11 cellular contexts compared by ENCODE assay signal in the genomic region with DNA sequence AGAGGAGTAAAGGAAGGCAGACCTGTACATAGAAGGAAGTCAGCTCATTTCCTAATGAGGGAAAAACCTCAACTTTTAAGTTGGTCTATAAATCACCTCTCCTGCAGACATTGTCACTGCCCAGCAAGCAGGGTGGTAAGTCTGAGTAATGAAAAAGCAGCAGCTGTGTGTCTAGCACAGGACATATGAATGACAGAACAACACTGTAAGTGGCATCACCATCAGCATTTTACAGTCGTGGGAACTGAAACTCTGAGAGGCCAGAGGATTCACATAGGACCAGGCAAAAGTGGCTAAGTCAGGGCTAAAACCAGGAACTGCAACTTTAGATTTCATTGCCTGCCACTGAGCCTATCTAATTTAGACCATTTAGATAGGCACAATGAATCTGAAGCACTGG.
DNase-seq lines count a peak whose midpoint lies in the region; ATAC-seq and TF ChIP-seq lines count a peak whose summit lies in the region.
"Had no signal": no experiment of that assay in that cellular context is flagged by ENCODE, and none has a peak within 500 bp of the region (broad histone marks: within the 10 kb centered on the region; RNA-seq: fewer than 3 reads in every experiment).

No MANE protein-coding gene starts in this region.

- no peaks in the 10 kb centered on the region for H3K4me1 ChIP-seq in thyroid gland

- no peaks in the 10 kb centered on the region for H3K9me3 ChIP-seq in thyroid gland
- H3K9me3 ChIP-seq: neutrophil had no signal

- no peaks in the 10 kb centered on the region for H3K9me3 Mint-ChIP-seq in activated T-cell treated with anti-CD3 and anti-CD28 coated beads, Interleukin-2, amount 50 U/mL, for 24 hours
- H3K9me3 Mint-ChIP-seq in effector memory CD8-positive, alpha-beta T cell: peaks cover under 1 to 2% of the 10 kb centered on the region in 2 donors
- H3K9me3 Mint-ChIP-seq: activated naive CD4-positive, alpha-beta T cell treated with anti-CD3 and anti-CD28 coated beads, Interleukin-2, amount 10 ng/mL, durations not matched to agents 7 days and 5 days had no signal

- peaks cover 5% of the 10 kb centered on the region for H3K27me3 Mint-ChIP-seq in activated T-cell treated with anti-CD3 and anti-CD28 coated beads, Interleukin-2, amount 50 U/mL, for 24 hours
- H3K27me3 Mint-ChIP-seq in effector memory CD8-positive, alpha-beta T cell: peaks cover 0 to 6% of the 10 kb centered on the region in 2 donors
- H3K27me3 Mint-ChIP-seq: activated naive CD4-positive, alpha-beta T cell treated with anti-CD3 and anti-CD28 coated beads, Interleukin-2, amount 10 ng/mL, durations not matched to agents 7 days and 5 days had no signal

- no peak overlapping the region for H3K27ac Mint-ChIP-seq in activated T-cell treated with anti-CD3 and anti-CD28 coated beads, Interleukin-2, amount 50 U/mL, for 24 hours
- H3K27ac Mint-ChIP-seq in effector memory CD8-positive, alpha-beta T cell: no peak overlapping the region
- H3K27ac Mint-ChIP-seq: activated naive CD4-positive, alpha-beta T cell treated with anti-CD3 and anti-CD28 coated beads, Interleukin-2, amount 10 ng/mL, durations not matched to agents 7 days and 5 days had no signal

- no peak overlapping the region for H3K27ac ChIP-seq in thyroid gland
- H3K27ac ChIP-seq: neutrophil had no signal

- TF ChIP-seq POLR2A in thyroid gland (IDR thresholded peaks at IDR 0.05): no peak

- H3K4me3 Mint-ChIP-seq in activated T-cell treated with anti-CD3 and anti-CD28 coated beads, Interleukin-2, amount 50 U/mL, for 24 hours: no peak overlapping the region
- no peak overlapping the region for H3K4me3 Mint-ChIP-seq in effector memory CD8-positive, alpha-beta T cell
- H3K4me3 Mint-ChIP-seq: activated naive CD4-positive, alpha-beta T cell treated with anti-CD3 and anti-CD28 coated beads, Interleukin-2, amount 10 ng/mL, durations not matched to agents 7 days and 5 days had no signal

- H3K4me1 Mint-ChIP-seq in activated T-cell treated with anti-CD3 and anti-CD28 coated beads, Interleukin-2, amount 50 U/mL, for 24 hours (ENCODE audit: low read depth): no peaks in the 10 kb centered on the region
- no peaks in the 10 kb centered on the region for H3K4me1 Mint-ChIP-seq in effector memory CD8-positive, alpha-beta T cell (ENCODE audit: low read depth in 2 of 2)
- H3K4me1 Mint-ChIP-seq: activated naive CD4-positive, alpha-beta T cell treated with anti-CD3 and anti-CD28 coated beads, Interleukin-2, amount 10 ng/mL, durations not matched to agents 7 days and 5 days had no signal

- no peak for TF ChIP-seq CTCF in thyroid gland (IDR thresholded peaks at IDR 0.05)

- no peaks in the 10 kb centered on the region for H3K36me3 Mint-ChIP-seq in activated T-cell treated with anti-CD3 and anti-CD28 coated beads, Interleukin-2, amount 50 U/mL, for 24 hours (ENCODE audit: low read depth)
- H3K36me3 Mint-ChIP-seq in effector memory CD8-positive, alpha-beta T cell (ENCODE audit: insufficient read depth): peaks cover 2% of the 10 kb centered on the region
- H3K36me3 Mint-ChIP-seq: activated naive CD4-positive, alpha-beta T cell treated with anti-CD3 and anti-CD28 coated beads, Interleukin-2, amount 10 ng/mL, durations not matched to agents 7 days and 5 days had no signal

- DNase-seq in kidney tubule cell (ENCODE audit: low spot score): peak; percentile 51
- no peak for DNase-seq in thyroid gland
- no peak for DNase-seq in NCI-H446 treated with DMSO at 0.1 percent for 48 hours (lab: John Stamatoyannopoulos, UW)
- no peak for DNase-seq in activated T-cell treated with anti-CD3 and anti-CD28 coated beads, Interleukin-2, amount 50 U/mL, for 24 hours
- DNase-seq in effector memory CD8-positive, alpha-beta T cell: no peak
- DNase-seq: activated naive CD4-positive, alpha-beta T cell treated with anti-CD3 and anti-CD28 coated beads, Interleukin-2, amount 10 ng/mL, durations not matched to agents 7 days and 5 days; NCI-H526 treated with DMSO at 0.1 percent for 48 hours had no signal

- WGBS in thyroid gland, 2 donors: 76 to 80% methylated on average over 1 of the region's 1 CpG

- no peaks in the 10 kb centered on the region for H3K36me3 ChIP-seq in thyroid gland
- H3K36me3 ChIP-seq: neutrophil had no signal

- intact Hi-C loops in thyroid gland (cut with DNase I): no loop called here

- no peak overlapping the region for H3K4me3 ChIP-seq in thyroid gland (replicated peaks in 1 of 3)

- ATAC-seq in GM18907 (IDR thresholded peaks at IDR 0.05; ENCODE audit: unreplicated experiment): peak; percentile 98
- ATAC-seq in GM21723 (IDR thresholded peaks at IDR 0.05; ENCODE audit: unreplicated experiment): peak; percentile 99
- peak; percentile 98 for ATAC-seq in HG03354 (IDR thresholded peaks at IDR 0.05; ENCODE audit: poor library complexity, severe bottlenecking, unreplicated experiment)
- no peak for ATAC-seq in effector memory CD8-positive, alpha-beta T cell (replicated peaks)

- H3K27me3 ChIP-seq in thyroid gland: no peaks in the 10 kb centered on the region
- H3K27me3 ChIP-seq: neutrophil had no signal
